1 cellular context compared by ENCODE assay signal in the genomic region with DNA sequence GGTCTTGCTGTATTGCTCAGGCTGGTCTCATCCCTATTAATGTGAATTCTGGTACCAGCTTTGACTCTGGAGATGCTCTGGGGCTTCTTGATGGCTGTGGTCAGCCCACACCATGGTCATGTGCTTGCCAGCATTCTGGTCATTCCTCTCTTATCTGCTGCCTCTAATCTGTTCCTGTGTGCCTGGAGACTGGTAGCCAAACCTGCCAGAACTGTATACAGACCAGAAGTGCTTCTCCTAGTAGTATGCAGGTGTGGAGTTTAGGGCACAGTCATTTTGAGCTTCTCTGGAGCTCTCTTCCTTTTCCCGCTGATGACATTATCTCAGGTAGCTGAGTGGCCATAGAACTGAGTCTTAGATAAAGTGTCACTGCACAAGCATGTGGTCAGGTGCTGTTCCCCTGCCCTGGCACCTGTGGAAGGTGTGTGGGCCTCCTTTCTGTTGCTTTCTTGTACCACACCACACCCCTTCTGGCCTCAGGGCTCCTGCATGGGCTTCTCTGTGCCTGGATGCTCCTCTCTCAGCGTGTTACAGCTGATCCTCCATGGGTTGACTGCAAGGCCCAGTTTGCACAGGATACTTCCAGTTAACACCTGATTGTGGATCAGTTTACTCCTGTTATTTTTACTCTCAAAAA.
TF ChIP-seq lines count a peak whose summit lies in the region.

No MANE protein-coding gene starts in this region.

TF ChIP-seq in H1, 55 proteins besides CTCF, POLR2A, EP300 and RAD21 (continued from another document):
- TF ChIP-seq, protein P1, sequence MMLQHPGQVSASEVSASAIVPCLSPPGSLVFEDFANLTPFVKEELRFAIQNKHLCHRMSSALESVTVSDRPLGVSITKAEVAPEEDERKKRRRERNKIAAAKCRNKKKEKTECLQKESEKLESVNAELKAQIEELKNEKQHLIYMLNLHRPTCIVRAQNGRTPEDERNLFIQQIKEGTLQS (IDR thresholded peaks at IDR 0.05; ENCODE audit: insufficient read depth, low read depth, low read length): no peak
- no peak for TF ChIP-seq KDM4A (IDR thresholded peaks at IDR 0.05; ENCODE audit: low read depth, low read length, severe bottlenecking)
- no peak for TF ChIP-seq TEAD4 (IDR thresholded peaks at IDR 0.05; ENCODE audit: low read depth, low read length)
